In genomic region chr20:60139663-60140446, GRCh38 we compare ENCODE assay signal across 22 cellular contexts.
A peak's percentile ranks its signal among the peaks of the same experiment; 100 is the strongest.
DNase-seq lines count a peak whose midpoint lies in the region; ATAC-seq and TF ChIP-seq lines count a peak whose summit lies in the region.
"Had no signal": no experiment of that assay in that cellular context is flagged by ENCODE, and none has a peak within 500 bp of the region (broad histone marks: within the 10 kb centered on the region; RNA-seq: fewer than 3 reads in every experiment).

No MANE protein-coding gene starts in this region.

- H3K27me3 Mint-ChIP-seq in MCF 10A (ENCODE audit: insufficient read depth, unreplicated experiment): peaks cover 3% of the 10 kb centered on the region
- peaks cover 3% of the 10 kb centered on the region for H3K27me3 Mint-ChIP-seq in activated T-helper 17 cell treated with anti-CD3 and anti-CD28 coated beads, Interleukin-2, amount 50 U/mL, for 72 hours
- H3K27me3 Mint-ChIP-seq in stimulated activated naive CD8-positive, alpha-beta T cell treated with anti-CD3 and anti-CD28 coated beads, Interleukin-15, amount 100 ng/mL, for 72 hours: peaks cover 7% of the 10 kb centered on the region
- H3K27me3 Mint-ChIP-seq: activated CD4-positive, alpha-beta memory T cell treated with anti-CD3 and anti-CD28 coated beads, Interleukin-2, amount 10 ng/mL, durations not matched to agents 7 days and 5 days; brain; dendritic cell treated with granulocyte-macrophage colony-stimulating factor and Interleukin-4, amounts not matched to agents 40 ng/mL and 50 ng/mL, for 4 days had no signal

- no peaks in the 10 kb centered on the region for H3K36me3 Mint-ChIP-seq in MCF 10A (ENCODE audit: insufficient read depth, unreplicated experiment)
- H3K36me3 Mint-ChIP-seq in activated T-helper 17 cell treated with anti-CD3 and anti-CD28 coated beads, Interleukin-2, amount 50 U/mL, for 72 hours (ENCODE audit: low read depth): no peaks in the 10 kb centered on the region
- no peaks in the 10 kb centered on the region for H3K36me3 Mint-ChIP-seq in stimulated activated effector memory CD8-positive, alpha-beta T cell treated with anti-CD3 and anti-CD28 coated beads, Interleukin-12 subunit alpha, Interleukin-12 subunit beta, amount 100 ng/mL, for 72 hours
- H3K36me3 Mint-ChIP-seq: brain had no signal

- CTCF ChIA-PET in MCF 10A (lab: Yijun Ruan, JAX): interaction anchor here (0.7 to 2.2 kb wide), 3 partner anchors 71 to 1089 kb away, joined by 3 to 9 read pairs (median 3); no protein-coding TSS in a partner anchor

- H3K27ac ChIP-seq in breast epithelium (no peak overlapping the region), heart right ventricle (peak overlapping the region in 7 of 10 donors; percentile 4 to 71 (median 53)), gastrocnemius medialis (peak overlapping the region; percentile 24 to 74 (median 63))
- H3K27ac ChIP-seq: upper lobe of right lung had no signal

- H3K4me3 ChIP-seq in breast epithelium (no peak overlapping the region), heart right ventricle (peak overlapping the region in 2 of 10 donors; percentile 40 to 52), gastrocnemius medialis (peak overlapping the region in 1 of 4 donors; percentile 47)
- H3K4me3 ChIP-seq: GM23338, upper lobe of right lung had no signal

- H3K9me3 ChIP-seq in breast epithelium (no peaks in the 10 kb centered on the region), heart right ventricle (no peaks in the 10 kb centered on the region), gastrocnemius medialis (no peaks in the 10 kb centered on the region)
- H3K9me3 ChIP-seq: upper lobe of right lung had no signal

- TF ChIP-seq POLR2A in breast epithelium (IDR thresholded peaks at IDR 0.05) (no peak), gastrocnemius medialis (IDR thresholded peaks at IDR 0.05) (no peak)

- H3K4me1 ChIP-seq in breast epithelium: no peaks in the 10 kb centered on the region
- H3K4me1 ChIP-seq in heart right ventricle: peaks cover 0 to 47% (median 33%) of the 10 kb centered on the region in 9 donors
- peaks cover 5 to 6% of the 10 kb centered on the region in 2 donors for H3K4me1 ChIP-seq in gastrocnemius medialis
- H3K4me1 ChIP-seq: upper lobe of right lung had no signal

- peak overlapping the region; percentile 80 for H3K4me3 Mint-ChIP-seq in MCF 10A (ENCODE audit: unreplicated experiment)
- peak overlapping the region; percentile 70 for H3K4me3 Mint-ChIP-seq in activated T-helper 17 cell treated with anti-CD3 and anti-CD28 coated beads, Interleukin-2, amount 50 U/mL, for 72 hours
- peak overlapping the region in 1 of 2 donors; percentile 35 for H3K4me3 Mint-ChIP-seq in stimulated activated naive CD8-positive, alpha-beta T cell treated with anti-CD3 and anti-CD28 coated beads, Interleukin-15, amount 100 ng/mL, for 72 hours
- no peak overlapping the region for H3K4me3 Mint-ChIP-seq in stimulated activated effector memory CD8-positive, alpha-beta T cell treated with anti-CD3 and anti-CD28 coated beads, Interleukin-12 subunit alpha, Interleukin-12 subunit beta, amount 100 ng/mL, for 72 hours
- H3K4me3 Mint-ChIP-seq: activated CD4-positive, alpha-beta memory T cell treated with anti-CD3 and anti-CD28 coated beads, Interleukin-2, amount 10 ng/mL, durations not matched to agents 7 days and 5 days; brain; GM23338 had no signal

- ATAC-seq in activated T-helper 17 cell treated with anti-CD3 and anti-CD28 coated beads, Interleukin-2, amount 50 U/mL, for 72 hours (replicated peaks): no peak
- ATAC-seq in heart right ventricle (peak; percentile 29 to 80 (median 70)), gastrocnemius medialis (peak; percentile 57 to 76)
- no peak for ATAC-seq in stimulated activated naive CD8-positive, alpha-beta T cell treated with anti-CD3 and anti-CD28 coated beads, Interleukin-15, amount 100 ng/mL, for 72 hours
- no peak for ATAC-seq in stimulated activated effector memory CD8-positive, alpha-beta T cell treated with anti-CD3 and anti-CD28 coated beads, Interleukin-12 subunit alpha, Interleukin-12 subunit beta, amount 100 ng/mL, for 72 hours
- ATAC-seq: GM23338 had no signal

- TF ChIP-seq CTCF in MCF 10A (IDR thresholded peaks at IDR 0.05; ENCODE audit: unreplicated experiment): no peak
- no peak for TF ChIP-seq CTCF in breast epithelium (IDR thresholded peaks at IDR 0.05)
- TF ChIP-seq CTCF in heart right ventricle (IDR thresholded peaks at IDR 0.05): no peak
- TF ChIP-seq CTCF in gastrocnemius medialis (IDR thresholded peaks at IDR 0.05 in 4 of 5, conservative IDR thresholded peaks at IDR 0.05 in 1 of 5): no peak

- in situ Hi-C loops in gastrocnemius medialis (cut with MboI; ENCODE audit: low sequenced_read_pairs in 4 of 4): no loop called here

- DNase-seq in MCF 10A (ENCODE audit: unreplicated experiment) (peak; percentile 56), breast epithelium (ENCODE audit: low spot score in 2 of 2) (no peak), heart right ventricle (peak in 1 of 2 donors; percentile 55), gastrocnemius medialis (peak in 1 of 2 donors; percentile 39), activated gamma-delta T cell (lab: John Stamatoyannopoulos, UW) (no peak)
- no peak for DNase-seq in stimulated activated naive CD8-positive, alpha-beta T cell treated with anti-CD3 and anti-CD28 coated beads, Interleukin-15, amount 100 ng/mL, for 72 hours
- no peak for DNase-seq in stimulated activated effector memory CD8-positive, alpha-beta T cell treated with anti-CD3 and anti-CD28 coated beads, Interleukin-12 subunit alpha, Interleukin-12 subunit beta, amount 100 ng/mL, for 72 hours (ENCODE audit: low spot score in 2 of 2)
- DNase-seq: activated CD4-positive, alpha-beta memory T cell treated with anti-CD3 and anti-CD28 coated beads, Interleukin-2, amount 10 ng/mL, durations not matched to agents 7 days and 5 days; activated CD4-positive, CD25-positive, alpha-beta regulatory T cell; activated effector memory CD4-positive, alpha-beta T cell treated with anti-CD3 and anti-CD28 coated beads, Interleukin-2, amount 50 U/mL, for 16 hours; COR-L47; mesenchymal stem cell; NCI-H1417; NCI-H2171; NCI-H526 treated with DMSO at 0.1 percent for 48 hours; stimulated activated CD8-positive, alpha-beta memory T cell treated with anti-CD3 and anti-CD28 coated beads, Interleukin-4, amount 100 ng/mL, for 48 hours; T1000; upper lobe of right lung had no signal

- H3K27me3 ChIP-seq in breast epithelium (no peaks in the 10 kb centered on the region), heart right ventricle (no peaks in the 10 kb centered on the region), gastrocnemius medialis (no peaks in the 10 kb centered on the region)
- H3K27me3 ChIP-seq: upper lobe of right lung had no signal

- no peaks in the 10 kb centered on the region for H3K36me3 ChIP-seq in breast epithelium
- no peaks in the 10 kb centered on the region for H3K36me3 ChIP-seq in heart right ventricle
- no peaks in the 10 kb centered on the region for H3K36me3 ChIP-seq in gastrocnemius medialis
- H3K36me3 ChIP-seq: upper lobe of right lung had no signal

- POLR2A ChIA-PET in MCF 10A (lab: Yijun Ruan, JAX): no interaction called here

- no peak overlapping the region for H3K27ac Mint-ChIP-seq in MCF 10A (ENCODE audit: low read depth, unreplicated experiment)
- H3K27ac Mint-ChIP-seq in activated T-helper 17 cell treated with anti-CD3 and anti-CD28 coated beads, Interleukin-2, amount 50 U/mL, for 72 hours: no peak overlapping the region
- no peak overlapping the region for H3K27ac Mint-ChIP-seq in stimulated activated naive CD8-positive, alpha-beta T cell treated with anti-CD3 and anti-CD28 coated beads, Interleukin-15, amount 100 ng/mL, for 72 hours
- no peak overlapping the region for H3K27ac Mint-ChIP-seq in stimulated activated effector memory CD8-positive, alpha-beta T cell treated with anti-CD3 and anti-CD28 coated beads, Interleukin-12 subunit alpha, Interleukin-12 subunit beta, amount 100 ng/mL, for 72 hours
- H3K27ac Mint-ChIP-seq: activated CD4-positive, alpha-beta memory T cell treated with anti-CD3 and anti-CD28 coated beads, Interleukin-2, amount 10 ng/mL, durations not matched to agents 7 days and 5 days; GM23338 had no signal

- BruUV-seq in MCF 10A (replicated peaks; lab: Mats Ljungman, UMichigan): TSS peak; percentile 42

- H3K4me1 Mint-ChIP-seq in MCF 10A (ENCODE audit: insufficient read depth, unreplicated experiment): no peaks in the 10 kb centered on the region
- no peaks in the 10 kb centered on the region for H3K4me1 Mint-ChIP-seq in activated T-helper 17 cell treated with anti-CD3 and anti-CD28 coated beads, Interleukin-2, amount 50 U/mL, for 72 hours
- no peaks in the 10 kb centered on the region for H3K4me1 Mint-ChIP-seq in stimulated activated naive CD8-positive, alpha-beta T cell treated with anti-CD3 and anti-CD28 coated beads, Interleukin-15, amount 100 ng/mL, for 72 hours
- no peaks in the 10 kb centered on the region for H3K4me1 Mint-ChIP-seq in stimulated activated effector memory CD8-positive, alpha-beta T cell treated with anti-CD3 and anti-CD28 coated beads, Interleukin-12 subunit alpha, Interleukin-12 subunit beta, amount 100 ng/mL, for 72 hours

- no peaks in the 10 kb centered on the region for H3K9me3 Mint-ChIP-seq in MCF 10A (ENCODE audit: unreplicated experiment)
- H3K9me3 Mint-ChIP-seq in activated T-helper 17 cell treated with anti-CD3 and anti-CD28 coated beads, Interleukin-2, amount 50 U/mL, for 72 hours: no peaks in the 10 kb centered on the region
- H3K9me3 Mint-ChIP-seq in stimulated activated naive CD8-positive, alpha-beta T cell treated with anti-CD3 and anti-CD28 coated beads, Interleukin-15, amount 100 ng/mL, for 72 hours: no peaks in the 10 kb centered on the region
- H3K9me3 Mint-ChIP-seq in stimulated activated effector memory CD8-positive, alpha-beta T cell treated with anti-CD3 and anti-CD28 coated beads, Interleukin-12 subunit alpha, Interleukin-12 subunit beta, amount 100 ng/mL, for 72 hours: no peaks in the 10 kb centered on the region
- H3K9me3 Mint-ChIP-seq: activated CD4-positive, alpha-beta memory T cell treated with anti-CD3 and anti-CD28 coated beads, Interleukin-2, amount 10 ng/mL, durations not matched to agents 7 days and 5 days; dendritic cell treated with granulocyte-macrophage colony-stimulating factor and Interleukin-4, amounts not matched to agents 40 ng/mL and 50 ng/mL, for 4 days; GM23338 had no signal

- WGBS in heart right ventricle, 2 donors: 27% methylated on average over 11 of the region's 11 CpGs

- intact Hi-C loops in MCF 10A (cut with micrococcal nuclease): loop anchor here (5.0 to 10.0 kb wide), 2 partner anchors 125 to 193 kb away; no protein-coding TSS in a partner anchor
- intact Hi-C loops in breast epithelium (cut with DNase I; ENCODE audit: low total_unique reads): no loop called here
- intact Hi-C loops in heart right ventricle (cut with DNase I): loop anchor here in 2 of 10 donors (5.0 kb wide), 1 partner anchor 67 kb away; no protein-coding TSS in a partner anchor
- intact Hi-C loops in gastrocnemius medialis (cut with DNase I; ENCODE audit: low total_unique reads): loop anchor here (5.0 kb wide), 2 partner anchors 52 to 83 kb away; no protein-coding TSS in a partner anchor

Comparison
In these comparisons a context has a peak if more than half of its experiments do, and no peak if none do; other contexts are left out.
1. H3K27ac ChIP-seq: peak in heart right ventricle (7 of 10) and gastrocnemius medialis (4 of 4); none in breast epithelium (0 of 2).
2. ATAC-seq: peak in heart right ventricle (8 of 8) and gastrocnemius medialis (2 of 2); none in activated T-helper 17 cell treated with anti-CD3 and anti-CD28 coated beads, Interleukin-2, amount 50 U/mL, for 72 hours (single experiment), stimulated activated naive CD8-positive, alpha-beta T cell treated with anti-CD3 and anti-CD28 coated beads, Interleukin-15, amount 100 ng/mL, for 72 hours (single experiment) and stimulated activated effector memory CD8-positive, alpha-beta T cell treated with anti-CD3 and anti-CD28 coated beads, Interleukin-12 subunit alpha, Interleukin-12 subunit beta, amount 100 ng/mL, for 72 hours (single experiment).